ENCODE assay signal across 8 cellular contexts in genomic region chr4:75672461-75673026, GRCh38. TPM values are rescaled to one million over a fixed set of nuclear protein-coding genes. Genes with fewer than 3 reads are reported as not detected.
DNase-seq lines count a peak whose midpoint lies in the region; ATAC-seq lines count a peak whose summit lies in the region.

No MANE protein-coding gene starts in this region.

- peak; percentile 21 for ATAC-seq in HG02763 (IDR thresholded peaks at IDR 0.05; ENCODE audit: unreplicated experiment)

- DNase-seq in NCI-H2107 treated with DMSO at 0.1 percent for 48 hours (lab: John Stamatoyannopoulos, UW; ENCODE audit: unreplicated experiment) (peak; percentile 21), NCI-H2107 (lab: John Stamatoyannopoulos, UW) (no peak), NCI-H146 treated with DMSO at 0.1 percent for 48 hours (lab: John Stamatoyannopoulos, UW; ENCODE audit: unreplicated experiment) (peak; percentile 33), cerebellum (ENCODE audit: low spot score) (peak; percentile 50), left kidney (ENCODE audit: low read depth, low spot score) (peak; percentile 87)
- DNase-seq in activated CD4-positive, alpha-beta T cell treated with anti-CD3 and anti-CD28 coated beads for 1 hour = peak; percentile 72
- DNase-seq in stimulated activated CD4-positive, alpha-beta T cell treated with anti-CD3 and anti-CD28 coated beads, Interleukin-2, amount 100 ng/mL, for 24 hours = peak; percentile 83 to 86

RNA-seq across cellular contexts. Expression of gene G3BP2, which starts 0.7 kb away (rescaled TPM):
- total RNA-seq in cerebellum = 186 TPM

RNA-seq across cellular contexts. Expression of gene CDKL2, which starts 42.2 kb away (rescaled TPM):
- total RNA-seq in cerebellum = 34.6 TPM

RNA-seq across cellular contexts. Expression of gene USO1, which starts 51.8 kb away (rescaled TPM):
- total RNA-seq in cerebellum = 47.7 TPM
